In genomic region chr17:49952912-49953497, GRCh38 we compare ENCODE assay signal across 2 cellular contexts.
TF ChIP-seq lines count a peak whose summit lies in the region.

No MANE protein-coding gene starts in this region.

TF ChIP-seq in A549, 52 proteins besides CTCF, POLR2A, EP300 and RAD21 (continued from another document):
- TF ChIP-seq BCL3 (IDR thresholded peaks at IDR 0.05) = no peak
- TF ChIP-seq GATA3 (IDR thresholded peaks at IDR 0.05; ENCODE audit: borderline replicate concordance) = no peak
- no peak for TF ChIP-seq CBX8 (IDR thresholded peaks at IDR 0.05)
- TF ChIP-seq, protein P1, sequence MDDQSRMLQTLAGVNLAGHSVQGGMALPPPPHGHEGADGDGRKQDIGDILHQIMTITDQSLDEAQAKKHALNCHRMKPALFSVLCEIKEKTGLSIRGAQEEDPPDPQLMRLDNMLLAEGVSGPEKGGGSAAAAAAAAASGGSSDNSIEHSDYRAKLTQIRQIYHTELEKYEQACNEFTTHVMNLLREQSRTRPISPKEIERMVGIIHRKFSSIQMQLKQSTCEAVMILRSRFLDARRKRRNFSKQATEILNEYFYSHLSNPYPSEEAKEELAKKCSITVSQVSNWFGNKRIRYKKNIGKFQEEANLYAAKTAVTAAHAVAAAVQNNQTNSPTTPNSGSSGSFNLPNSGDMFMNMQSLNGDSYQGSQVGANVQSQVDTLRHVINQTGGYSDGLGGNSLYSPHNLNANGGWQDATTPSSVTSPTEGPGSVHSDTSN (IDR thresholded peaks at IDR 0.05) = no peak
- no peak for TF ChIP-seq NPAS2 (CRISPR knock-in tag; IDR thresholded peaks at IDR 0.05; ENCODE audit: borderline replicate concordance)
- TF ChIP-seq KDM1A (IDR thresholded peaks at IDR 0.05; ENCODE audit: low read depth) = no peak

TF ChIP-seq in HEK293, 187 proteins besides CTCF, POLR2A, EP300 and RAD21 (continued from another document):
- TF ChIP-seq ZNF561 (tag by site-specific recombination; IDR thresholded peaks at IDR 0.05; ENCODE audit: borderline replicate concordance) (no peak), ZFHX2 (tag by site-specific recombination; conservative IDR thresholded peaks at IDR 0.05) (peak; percentile 13; the same call in 1 of the 2 replicates), ZNF335 (tag by site-specific recombination; conservative IDR thresholded peaks at IDR 0.05) (peak; percentile 14; the same call in 1 of the 2 replicates)
